13 cellular contexts compared by ENCODE assay signal in the genomic region with DNA sequence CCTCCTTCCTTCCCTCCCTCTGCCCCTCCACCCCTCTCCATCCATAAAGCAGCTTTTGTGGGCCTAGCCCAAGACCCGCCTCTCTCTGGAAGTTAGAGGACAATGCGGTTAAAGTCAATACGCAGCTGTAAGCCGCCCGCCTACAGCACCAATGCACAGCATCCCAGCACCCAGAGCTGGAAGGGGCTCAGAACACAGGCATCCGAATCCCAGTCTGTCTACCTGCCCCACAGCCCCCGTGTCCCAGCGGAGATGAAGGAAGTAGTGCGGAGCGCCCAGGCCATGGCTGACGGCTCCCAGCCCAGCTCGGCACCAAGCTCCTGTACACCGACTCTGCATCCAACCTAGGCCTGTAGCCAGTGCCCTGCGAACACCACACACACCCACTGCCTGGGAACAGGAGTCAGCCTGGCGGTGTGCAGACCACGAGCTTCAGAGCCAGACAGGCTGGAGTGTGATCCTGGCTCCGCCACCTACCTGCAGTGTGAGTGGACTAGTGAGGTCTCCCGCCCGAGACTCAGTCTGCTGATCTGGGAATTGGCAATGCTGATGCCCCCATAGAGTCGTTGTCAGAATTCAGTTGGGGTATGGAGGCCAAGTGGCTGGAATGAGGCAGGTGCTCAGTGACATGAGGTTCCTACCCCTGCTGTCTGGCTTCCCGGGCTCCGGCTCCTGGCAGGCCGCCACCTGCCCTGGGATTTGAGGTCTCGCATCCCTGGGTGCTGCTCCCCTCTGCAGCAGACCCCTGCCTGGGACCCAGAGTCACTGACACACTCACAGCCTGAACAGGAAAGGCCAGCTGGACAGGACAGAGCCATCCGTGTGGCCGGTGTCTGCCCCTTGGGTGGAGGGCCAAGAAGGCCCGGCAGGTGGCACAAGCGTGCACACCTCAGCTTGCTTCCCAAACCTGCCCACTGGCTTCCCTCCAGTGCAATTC. TPM values are rescaled to one million over a fixed set of nuclear protein-coding genes. Genes with fewer than 3 reads are reported as not detected.
DNase-seq lines count a peak whose midpoint lies in the region; ATAC-seq and TF ChIP-seq lines count a peak whose summit lies in the region.
"Had no signal": no experiment of that assay in that cellular context is flagged by ENCODE, and none has a peak within 500 bp of the region (broad histone marks: within the 10 kb centered on the region; RNA-seq: fewer than 3 reads in every experiment).

No MANE protein-coding gene starts in this region.

- H3K79me2 ChIP-seq in PC-3 (ENCODE audit: low read length) = no peaks in the 10 kb centered on the region

- intact Hi-C loops in PC-3 (cut with micrococcal nuclease) = no loop called here

- H3K4me3 ChIP-seq in PC-3 (ENCODE audit: low read length) (no peak overlapping the region), retinal pigment epithelial cell (ENCODE audit: low read length) (no peak overlapping the region)
- H3K4me3 ChIP-seq: heart left ventricle had no signal

- H3F3A ChIP-seq in PC-3 (ENCODE audit: low read length, unreplicated experiment) = no peaks in the 10 kb centered on the region

- H3K36me3 ChIP-seq in PC-3 (ENCODE audit: low read depth, low read length) = no peaks in the 10 kb centered on the region
- H3K36me3 ChIP-seq: heart left ventricle had no signal

- H3K27me3 ChIP-seq in PC-3 (ENCODE audit: low read length) = no peaks in the 10 kb centered on the region

- no peak overlapping the region for H3K9ac ChIP-seq in PC-3 (ENCODE audit: low read length)

- peak; percentile 69 for TF ChIP-seq CTCF in PC-3 (conservative IDR thresholded peaks at IDR 0.05; ENCODE audit: low read depth, low read length)
- peak; percentile 13 for TF ChIP-seq CTCF in retinal pigment epithelial cell (conservative IDR thresholded peaks at IDR 0.05; ENCODE audit: low read depth, low read length)
- TF ChIP-seq CTCF in omental fat pad (IDR thresholded peaks at IDR 0.05) = no peak

- POLR2A ChIA-PET in PC-3 (lab: Charles Lee; ENCODE audit: unreplicated experiment) = interaction anchor here (0.6 kb wide), 2 partner anchors 31 to 603 kb away, joined by 3 to 5 read pairs; no protein-coding TSS in a partner anchor

- peak; percentile 88 for ATAC-seq in PC-3
- ATAC-seq in HG03432 (IDR thresholded peaks at IDR 0.05; ENCODE audit: unreplicated experiment) = no peak
- no peak for ATAC-seq in omental fat pad (ENCODE audit: low FRiP score)
- no peak for ATAC-seq in GM21423 (IDR thresholded peaks at IDR 0.05; ENCODE audit: unreplicated experiment)
- ATAC-seq: heart left ventricle; stimulated activated effector memory CD8-positive, alpha-beta T cell treated with anti-CD3 and anti-CD28 coated beads, Interleukin-12 subunit alpha, Interleukin-12 subunit beta, amount 100 ng/mL, for 72 hours had no signal

- no TSS peak for BruUV-seq in PC-3 (replicated peaks; lab: Mats Ljungman, UMichigan)

- H2AFZ ChIP-seq in PC-3 (ENCODE audit: low read length) = no peak overlapping the region

- no peak overlapping the region for H3K27ac ChIP-seq in PC-3 (ENCODE audit: low read length)
- H3K27ac ChIP-seq: heart left ventricle had no signal

- H4K20me1 ChIP-seq in PC-3 (ENCODE audit: low read length) = no peaks in the 10 kb centered on the region

- CTCF ChIA-PET in PC-3 (lab: Charles Lee) = interaction anchor here (0.6 kb wide), 2 partner anchors 26 to 556 kb away, joined by 3 to 6 read pairs; no protein-coding TSS in a partner anchor

- peak; percentile 40 for DNase-seq in NCI-H2196 (lab: John Stamatoyannopoulos, UW; ENCODE audit: unreplicated experiment)
- DNase-seq in NCI-H2196 treated with DMSO at 0.1 percent for 48 hours (lab: John Stamatoyannopoulos, UW; ENCODE audit: unreplicated experiment) = no peak
- peak; percentile 63 for DNase-seq in PC-3
- DNase-seq in foreskin melanocyte = peak; percentile 14
- no peak for DNase-seq in retinal pigment epithelial cell (ENCODE audit: low read depth)
- DNase-seq in omental fat pad (ENCODE audit: low spot score) = no peak
- DNase-seq: activated naive CD4-positive, alpha-beta T cell; dermis blood vessel endothelial cell; Kasumi-1 had no signal

- H3K9me3 ChIP-seq in PC-3 (ENCODE audit: low read length) = no peaks in the 10 kb centered on the region
- H3K9me3 ChIP-seq: heart left ventricle had no signal

- H3K4me1 ChIP-seq in PC-3 (ENCODE audit: insufficient read depth, low read length) = no peaks in the 10 kb centered on the region
- H3K4me1 ChIP-seq: heart left ventricle had no signal

- no peak overlapping the region for H3K4me2 ChIP-seq in PC-3 (ENCODE audit: low read length)

- no peaks in the 10 kb centered on the region for H3K9me2 ChIP-seq in PC-3 (replicated peaks; ENCODE audit: low read length)

RNA-seq across cellular contexts. Expression of a gene that starts 45.1 kb away (rescaled TPM):
- total RNA-seq in PC-3 (2014; rRNA removed) (31.2 and 35.4 TPM in 2 replicates), omental fat pad (100 to 1,000 TPM; 150 to 170 (median 167) TPM)

Comparison
In these comparisons a context has a peak if more than half of its experiments do, and no peak if none do; other contexts are left out.
1. DNase-seq: peak in NCI-H2196 (single experiment), PC-3 (single experiment) and foreskin melanocyte (single experiment); none in NCI-H2196 treated with DMSO at 0.1 percent for 48 hours (single experiment), retinal pigment epithelial cell (single experiment) and omental fat pad (single experiment).
2. CTCF ChIP-seq: peak in PC-3 (single experiment) and retinal pigment epithelial cell (single experiment); none in omental fat pad (0 of 3).